ENCODE assay signal across 17 cellular contexts in the genomic region with DNA sequence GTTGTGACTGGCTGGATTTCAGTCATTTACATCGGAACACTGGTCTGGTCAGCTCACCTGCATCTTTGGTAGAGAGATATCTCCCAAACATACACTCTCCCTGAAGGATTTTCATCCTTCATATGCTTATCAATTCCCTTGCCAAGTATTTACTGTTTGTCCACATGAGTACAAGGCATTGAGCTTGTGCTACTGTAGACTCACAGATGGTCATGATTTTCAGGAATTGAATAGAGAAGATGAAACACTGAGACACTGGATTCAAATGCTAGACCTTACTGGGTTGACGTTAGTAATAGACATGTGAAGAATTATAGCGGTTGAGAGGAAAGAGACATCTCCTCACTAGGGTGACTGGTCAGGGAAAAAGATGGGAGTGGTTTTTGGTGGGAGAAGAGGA.
DNase-seq lines count a peak whose midpoint lies in the region; ATAC-seq, FAIRE-seq and TF ChIP-seq lines count a peak whose summit lies in the region.
"Had no signal": no experiment of that assay in that cellular context is flagged by ENCODE, and none has a peak within 500 bp of the region (broad histone marks: within the 10 kb centered on the region; RNA-seq: fewer than 3 reads in every experiment).

No MANE protein-coding gene starts in this region.

- H3K23ac ChIP-seq in H1 (ENCODE audit: insufficient read length) = no peak overlapping the region
- H3K23ac ChIP-seq in mesenchymal stem cell (ENCODE audit: low read length in 2 of 2) = no peak overlapping the region

- H3K36me3 ChIP-seq in RWPE2 (ENCODE audit: low read depth) (no peaks in the 10 kb centered on the region), H1 (ENCODE audit: control insufficient read depth in 2 of 4, insufficient read depth in 4 of 4, low read length in 3 of 4) (no peaks in the 10 kb centered on the region), mesenchymal stem cell (ENCODE audit: control insufficient read depth in 1 of 2, insufficient read depth in 2 of 2, low read depth in 1 of 2, low read length in 2 of 2) (no peaks in the 10 kb centered on the region)
- H3K36me3 ChIP-seq: BLaER1 had no signal

- H3K27ac ChIP-seq in RWPE2 (ENCODE audit: poor library complexity, severe bottlenecking) (no peak overlapping the region), H1 (ENCODE audit: low read depth, low read length) (no peak overlapping the region), mesenchymal stem cell (ENCODE audit: low read length, poor library complexity, severe bottlenecking) (no peak overlapping the region)
- H3K27ac ChIP-seq: BLaER1, HL-60 had no signal

- no peaks in the 10 kb centered on the region for H3K27me3 Mint-ChIP-seq in activated CD4-positive, alpha-beta T cell treated with anti-CD3 and anti-CD28 coated beads for 36 hours
- H3K27me3 Mint-ChIP-seq: CD8-positive, alpha-beta memory T cell had no signal

- H2BK20ac ChIP-seq in H1 (ENCODE audit: low read length) = no peak overlapping the region

- H2BK120ac ChIP-seq in H1 (replicated peaks; ENCODE audit: low read depth, low read length) (no peak overlapping the region), mesenchymal stem cell (ENCODE audit: low read depth, low read length) (no peak overlapping the region)

- H3K4me3 ChIP-seq in RWPE2 (ENCODE audit: severe bottlenecking) (peak overlapping the region; percentile 2), H1 (ENCODE audit: extremely low read depth in 1 of 4, insufficient read depth in 2 of 4, low read depth in 3 of 4, low read length in 4 of 4) (no peak overlapping the region), mesenchymal stem cell (ENCODE audit: insufficient read depth in 1 of 2, low read depth in 1 of 2, low read length in 2 of 2) (no peak overlapping the region)
- H3K4me3 ChIP-seq: BLaER1 had no signal

- no peak overlapping the region for H3K14ac ChIP-seq in H1 (ENCODE audit: insufficient read length)
- no peak overlapping the region for H3K14ac ChIP-seq in mesenchymal stem cell (ENCODE audit: low read length in 2 of 2)

- no peak for FAIRE-seq in H1 (lab: Jason Lieb, UNC)
- FAIRE-seq: GM12892, GM19239, H54 had no signal

- POLR2A ChIA-PET in H1 (lab: Charles Lee; ENCODE audit: partially characterized antibody) = interaction anchor here (1.0 kb wide), 1 partner anchor 48 kb away, joined by 3 read pairs; no protein-coding TSS in a partner anchor
- POLR2A ChIA-PET in activated CD4-positive, alpha-beta T cell treated with anti-CD3 and anti-CD28 coated beads for 36 hours (lab: Charles Lee) = interaction anchor here (0.6 to 0.7 kb wide), 2 partner anchors 27 to 1876 kb away, joined by 3 to 6 read pairs; no protein-coding TSS in a partner anchor

- H3K36me3 Mint-ChIP-seq in activated CD4-positive, alpha-beta T cell treated with anti-CD3 and anti-CD28 coated beads for 36 hours (ENCODE audit: low read depth) = no peaks in the 10 kb centered on the region

- no peak for TF ChIP-seq EP300 in H1 (IDR thresholded peaks at IDR 0.05; ENCODE audit: borderline replicate concordance in 1 of 2, low read depth in 2 of 2, low read length in 2 of 2)

- H4K5ac ChIP-seq in H1 (ENCODE audit: insufficient read length, low read depth, low read length) = no peak overlapping the region

- DNase-seq in RWPE2 (ENCODE audit: low spot score) = no peak
- no peak for DNase-seq in H1 (ENCODE audit: low read depth in 1 of 2, low spot score in 2 of 2)
- no peak for DNase-seq in mesenchymal stem cell
- no peak for DNase-seq in RPMI8226
- DNase-seq in activated CD8-positive, alpha-beta memory T cell treated with anti-CD3 and anti-CD28 coated beads for 24 hours = no peak
- no peak for DNase-seq in activated CD4-positive, alpha-beta T cell treated with anti-CD3 and anti-CD28 coated beads for 36 hours
- DNase-seq: AML-193; Caco-2; CD8-positive, alpha-beta memory T cell; DND-41; GDM1 had no signal

- H3K18ac ChIP-seq in H1 (ENCODE audit: extremely low read depth, low read length) (no peak overlapping the region), mesenchymal stem cell (ENCODE audit: low read depth in 1 of 2, low read length in 2 of 2) (no peak overlapping the region)

- H3K4me2 ChIP-seq in H1 (ENCODE audit: insufficient read depth in 1 of 2, low read depth in 2 of 2, low read length in 2 of 2) (no peak overlapping the region), mesenchymal stem cell (ENCODE audit: low read length, poor library complexity, severe bottlenecking) (no peak overlapping the region)
- H3K4me2 ChIP-seq: BLaER1 had no signal

- H2AK5ac ChIP-seq in H1 (ENCODE audit: low read depth, low read length) (peak overlapping the region; percentile 49; the same call in 1 of the 2 replicates), mesenchymal stem cell (ENCODE audit: low read length, severe bottlenecking) (peak overlapping the region; percentile 37)

- H3K27me3 ChIP-seq in RWPE2 (ENCODE audit: insufficient read depth, poor library complexity, severe bottlenecking) (no peaks in the 10 kb centered on the region), H1 (replicated peaks in 1 of 4; ENCODE audit: control insufficient read depth in 3 of 4, extremely low read depth in 1 of 4, insufficient read depth in 3 of 4, low read length in 3 of 4) (no peaks in the 10 kb centered on the region), mesenchymal stem cell (ENCODE audit: control insufficient read depth in 1 of 2, insufficient read depth in 1 of 2, low read length in 2 of 2) (no peaks in the 10 kb centered on the region)
- H3K27me3 ChIP-seq: BLaER1 had no signal

- intact Hi-C loops in activated CD4-positive, alpha-beta T cell treated with anti-CD3 and anti-CD28 coated beads for 36 hours (cut with DNase I, micrococcal nuclease) = no loop called here

- peaks cover 2% of the 10 kb centered on the region; the same call in 1 of the 2 replicates for H3K79me1 ChIP-seq in H1 (ENCODE audit: low read depth, low read length)
- H3K79me1 ChIP-seq in mesenchymal stem cell (replicated peaks; ENCODE audit: low read length, poor library complexity, severe bottlenecking) = peaks cover 23% of the 10 kb centered on the region

- no peak overlapping the region for H3K4me3 Mint-ChIP-seq in activated CD4-positive, alpha-beta T cell treated with anti-CD3 and anti-CD28 coated beads for 36 hours
- H3K4me3 Mint-ChIP-seq: CD8-positive, alpha-beta memory T cell had no signal

- H2AFZ ChIP-seq in H1 (ENCODE audit: low read length) = no peak overlapping the region
- no peak overlapping the region for H2AFZ ChIP-seq in mesenchymal stem cell (ENCODE audit: low read depth, low read length)

- H2BK5ac ChIP-seq in H1 (ENCODE audit: low read depth, low read length) (no peak overlapping the region), mesenchymal stem cell (ENCODE audit: low read depth, low read length, poor library complexity, severe bottlenecking) (no peak overlapping the region)

- WGBS in H1 (ENCODE audit: extremely low coverage in 1 of 2, insufficient coverage in 1 of 2, insufficient read length in 1 of 2, insufficient replicate concordance in 2 of 2, low coverage in 1 of 2, low lambda C conversion rate in 2 of 2, missing lambda C conversion rate in 1 of 2), 2 experiments = 92% methylated on average over 3 of the region's 3 CpGs; no CpG with 5 or more reads in 1 of the 2 experiments
- WGBS in mesenchymal stem cell = 89% methylated on average over 3 of the region's 3 CpGs

- H3K27ac Mint-ChIP-seq in activated CD4-positive, alpha-beta T cell treated with anti-CD3 and anti-CD28 coated beads for 36 hours = no peak overlapping the region

- H3K56ac ChIP-seq in H1 (replicated peaks; ENCODE audit: insufficient read length, low read depth, low read length) = no peak overlapping the region

- H4K20me1 ChIP-seq in H1 (replicated peaks in 1 of 2; ENCODE audit: control insufficient read depth in 1 of 2, insufficient read depth in 2 of 2, low read length in 2 of 2) = peaks cover 3% of the 10 kb centered on the region in 2 experiments

- H2BK15ac ChIP-seq in H1 (ENCODE audit: low read length) (no peak overlapping the region), mesenchymal stem cell (ENCODE audit: low read depth, poor library complexity, severe bottlenecking) (no peak overlapping the region)

- peaks cover 0 to 40% of the 10 kb centered on the region in 2 experiments; a peak in 3 of 4 replicates for H3K79me2 ChIP-seq in H1 (ENCODE audit: control insufficient read depth in 1 of 2, insufficient read depth in 2 of 2, low read length in 2 of 2)

- H2BK12ac ChIP-seq in H1 (ENCODE audit: low read depth, low read length) (no peak overlapping the region), mesenchymal stem cell (ENCODE audit: low read length in 2 of 2) (peak overlapping the region in 1 of 2 experiments; percentile 46)

- H4K91ac ChIP-seq in H1 (replicated peaks; ENCODE audit: insufficient read length, low read length) (no peak overlapping the region), mesenchymal stem cell (ENCODE audit: low read length) (no peak overlapping the region)

- H3K4me1 ChIP-seq in RWPE2 (ENCODE audit: insufficient read depth, poor library complexity, severe bottlenecking) (no peaks in the 10 kb centered on the region), H1 (replicated peaks in 1 of 4; ENCODE audit: control insufficient read depth in 3 of 4, insufficient read depth in 4 of 4, low read length in 3 of 4) (peaks cover 3 to 10% (median 4%) of the 10 kb centered on the region in 4 experiments; a peak in 6 of 7 replicates), mesenchymal stem cell (ENCODE audit: control insufficient read depth, insufficient read depth, low read depth, low read length) (peaks cover 13% of the 10 kb centered on the region)

- H3K4ac ChIP-seq in H1 (replicated peaks; ENCODE audit: insufficient read length, low read depth, low read length) (no peak overlapping the region), mesenchymal stem cell (ENCODE audit: low read depth in 1 of 2, low read length in 2 of 2) (no peak overlapping the region)

- CTCF ChIA-PET in H1 (lab: Charles Lee; ENCODE audit: partially characterized antibody) = interaction anchor here (0.6 to 14.9 kb wide), 15 partner anchors 15 to 162 kb away, joined by 3 to 246 read pairs (median 6); no protein-coding TSS in a partner anchor
- CTCF ChIA-PET in activated CD4-positive, alpha-beta T cell treated with anti-CD3 and anti-CD28 coated beads for 36 hours (lab: Charles Lee) = interaction anchor here (0.6 to 2.0 kb wide), 6 partner anchors 13 to 274 kb away, joined by 3 to 38 read pairs (median 3); no protein-coding TSS in a partner anchor

- H3K23me2 ChIP-seq in H1 (ENCODE audit: low read depth, low read length) = no peaks in the 10 kb centered on the region; the same call in 1 of the 2 replicates

- no peak for TF ChIP-seq CTCF in RWPE2 (IDR thresholded peaks at IDR 0.05; ENCODE audit: poor library complexity, severe bottlenecking)
- no peak for TF ChIP-seq CTCF in H1 (IDR thresholded peaks at IDR 0.05; ENCODE audit: control extremely low read depth in 1 of 3, insufficient read depth in 1 of 3, low read depth in 1 of 3, low read length in 3 of 3)

- H4K8ac ChIP-seq in H1 (ENCODE audit: extremely low read depth, insufficient read depth, low read length) = no peak overlapping the region
- H4K8ac ChIP-seq in mesenchymal stem cell (ENCODE audit: low read length) = no peak overlapping the region

- no peak for ATAC-seq in RWPE2 (ENCODE audit: low read depth)
- no peak for ATAC-seq in activated CD4-positive, alpha-beta T cell treated with anti-CD3 and anti-CD28 coated beads for 36 hours
- ATAC-seq: HCT116 had no signal

- H3K9ac ChIP-seq in H1 (replicated peaks in 1 of 4; ENCODE audit: extremely low read depth in 1 of 4, low read depth in 3 of 4, low read length in 3 of 4) = no peak overlapping the region
- peak overlapping the region; percentile 0 for H3K9ac ChIP-seq in mesenchymal stem cell (ENCODE audit: low read length)
- H3K9ac ChIP-seq: BLaER1 had no signal

- no peak for TF ChIP-seq POLR2A in H1 (IDR thresholded peaks at IDR 0.05; ENCODE audit: control extremely low read depth in 1 of 2, low read depth in 2 of 2, low read length in 2 of 2)

- peaks cover 10% of the 10 kb centered on the region for H3K4me1 Mint-ChIP-seq in activated CD4-positive, alpha-beta T cell treated with anti-CD3 and anti-CD28 coated beads for 36 hours

- no peaks in the 10 kb centered on the region for H3K9me3 Mint-ChIP-seq in activated CD4-positive, alpha-beta T cell treated with anti-CD3 and anti-CD28 coated beads for 36 hours (ENCODE audit: low read depth)

- TF ChIP-seq RAD21 in H1 (IDR thresholded peaks at IDR 0.05 in 1 of 2, conservative IDR thresholded peaks at IDR 0.05 in 1 of 2; ENCODE audit: low read depth in 2 of 2, low read length in 2 of 2) = no peak

- H3K9me3 ChIP-seq in RWPE2 (ENCODE audit: severe bottlenecking) (peaks cover 28% of the 10 kb centered on the region), H1 (ENCODE audit: insufficient read depth in 2 of 2, low read depth in 1 of 2, low read length in 1 of 2) (no peaks in the 10 kb centered on the region), mesenchymal stem cell (ENCODE audit: control insufficient read depth, low read length) (peaks cover 7% of the 10 kb centered on the region)
- H3K9me3 ChIP-seq: Caco-2 had no signal
